Comparison of ENCODE assay signal across 18 cellular contexts in genomic region chr11:8062781-8063257, GRCh38. TPM values are rescaled to one million over a fixed set of nuclear protein-coding genes. Genes with fewer than 3 reads are reported as not detected.
DNase-seq lines count a peak whose midpoint lies in the region; ATAC-seq and TF ChIP-seq lines count a peak whose summit lies in the region.
"Had no signal": no experiment of that assay in that cellular context is flagged by ENCODE, and none has a peak within 500 bp of the region (broad histone marks: within the 10 kb centered on the region; RNA-seq: fewer than 3 reads in every experiment).

No MANE protein-coding gene starts in this region.

- no peak for TF ChIP-seq CTCF in ovary (IDR thresholded peaks at IDR 0.05)
- TF ChIP-seq CTCF in uterus (IDR thresholded peaks at IDR 0.05), result no peak

- ATAC-seq in activated CD8-positive, alpha-beta memory T cell treated with anti-CD3 and anti-CD28 coated beads, Interleukin-2, amount 10 ng/mL, durations not matched to agents 7 days and 5 days, result no peak
- peak; percentile 7 for ATAC-seq in left ventricle myocardium superior
- ATAC-seq in HG03460 (IDR thresholded peaks at IDR 0.05; ENCODE audit: unreplicated experiment), result no peak
- ATAC-seq: naive thymus-derived CD8-positive, alpha-beta T cell; stimulated activated naive CD8-positive, alpha-beta T cell treated with anti-CD3 and anti-CD28 coated beads, Interleukin-15, amount 100 ng/mL, for 72 hours had no signal

- DNase-seq in activated CD8-positive, alpha-beta memory T cell treated with anti-CD3 and anti-CD28 coated beads, Interleukin-2, amount 10 ng/mL, durations not matched to agents 7 days and 5 days, result peak; percentile 27
- DNase-seq in activated CD8-positive, alpha-beta memory T cell treated with anti-CD3 and anti-CD28 coated beads, Interleukin-2, amount 50 U/mL, for 4 hours, result no peak
- peak; percentile 27 for DNase-seq in left ventricle myocardium superior
- DNase-seq in ovary, result no peak
- DNase-seq in uterus, result peak in 1 of 2 donors; percentile 29
- no peak for DNase-seq in NCI-H1436 (lab: John Stamatoyannopoulos, UW)
- DNase-seq in stimulated activated CD4-positive, alpha-beta T cell treated with anti-CD3 and anti-CD28 coated beads, Interleukin-4, amount 100 ng/mL, for 1 hour, result no peak
- DNase-seq: activated CD4-positive, alpha-beta T cell treated with anti-CD3 and anti-CD28 coated beads, Interleukin-2, amount 10 ng/mL, durations not matched to agents 24 days and 14 days; activated naive CD4-positive, alpha-beta T cell treated with Interleukin-2 at 50 U/mL for 16 hours; Calu3; cortex of kidney; naive thymus-derived CD8-positive, alpha-beta T cell; NCI-H146 had no signal

- H3K4me3 ChIP-seq in ovary, result no peak overlapping the region
- no peak overlapping the region for H3K4me3 ChIP-seq in uterus

- TF ChIP-seq POLR2A in ovary (IDR thresholded peaks at IDR 0.05), result no peak
- TF ChIP-seq POLR2A in uterus (IDR thresholded peaks at IDR 0.05), result no peak

- H3K9me3 ChIP-seq in ovary, result no peaks in the 10 kb centered on the region
- no peaks in the 10 kb centered on the region for H3K9me3 ChIP-seq in uterus
- H3K9me3 ChIP-seq: BE2C had no signal

- H3K27ac ChIP-seq in ovary (peak overlapping the region; percentile 52 to 61), uterus (peak overlapping the region; percentile 72 to 92)
- H3K27ac ChIP-seq: 22Rv1, epithelial cell of prostate had no signal

- no peaks in the 10 kb centered on the region for H3K9me3 Mint-ChIP-seq in activated CD8-positive, alpha-beta memory T cell treated with anti-CD3 and anti-CD28 coated beads, Interleukin-2, amount 10 ng/mL, durations not matched to agents 7 days and 5 days (ENCODE audit: low read depth)
- H3K9me3 Mint-ChIP-seq: activated CD4-positive, alpha-beta T cell treated with anti-CD3 and anti-CD28 coated beads, Interleukin-2, amount 10 ng/mL, durations not matched to agents 24 days and 14 days; stimulated activated naive CD8-positive, alpha-beta T cell treated with anti-CD3 and anti-CD28 coated beads, Interleukin-15, amount 100 ng/mL, for 72 hours had no signal

- no peaks in the 10 kb centered on the region for H3K36me3 Mint-ChIP-seq in activated CD8-positive, alpha-beta memory T cell treated with anti-CD3 and anti-CD28 coated beads, Interleukin-2, amount 10 ng/mL, durations not matched to agents 7 days and 5 days
- H3K36me3 Mint-ChIP-seq: naive thymus-derived CD8-positive, alpha-beta T cell had no signal

- intact Hi-C loops in left ventricle myocardium superior (cut with micrococcal nuclease), result no loop called here
- intact Hi-C loops in ovary (cut with DNase I), result no loop called here
- intact Hi-C loops in uterus (cut with DNase I; ENCODE audit: low total_unique reads), result no loop called here

- peaks cover 8% of the 10 kb centered on the region for H3K4me1 ChIP-seq in ovary (ENCODE audit: insufficient read depth)
- peaks cover 22 to 31% of the 10 kb centered on the region in 2 donors for H3K4me1 ChIP-seq in uterus

- H3K27me3 Mint-ChIP-seq in activated CD8-positive, alpha-beta memory T cell treated with anti-CD3 and anti-CD28 coated beads, Interleukin-2, amount 10 ng/mL, durations not matched to agents 7 days and 5 days, result peaks cover 4% of the 10 kb centered on the region
- H3K27me3 Mint-ChIP-seq: activated CD4-positive, alpha-beta T cell treated with anti-CD3 and anti-CD28 coated beads, Interleukin-2, amount 10 ng/mL, durations not matched to agents 24 days and 14 days had no signal

- WGBS in ovary, 3 donors, result 68 to 81% (median 74%) methylated on average over 13 of the region's 13 CpGs

- peaks cover 5% of the 10 kb centered on the region for H3K4me1 Mint-ChIP-seq in activated CD8-positive, alpha-beta memory T cell treated with anti-CD3 and anti-CD28 coated beads, Interleukin-2, amount 10 ng/mL, durations not matched to agents 7 days and 5 days
- H3K4me1 Mint-ChIP-seq: naive thymus-derived CD8-positive, alpha-beta T cell; stimulated activated naive CD8-positive, alpha-beta T cell treated with anti-CD3 and anti-CD28 coated beads, Interleukin-15, amount 100 ng/mL, for 72 hours had no signal

- H3K27ac Mint-ChIP-seq in activated CD8-positive, alpha-beta memory T cell treated with anti-CD3 and anti-CD28 coated beads, Interleukin-2, amount 10 ng/mL, durations not matched to agents 7 days and 5 days, result no peak overlapping the region
- H3K27ac Mint-ChIP-seq: activated CD4-positive, alpha-beta T cell treated with anti-CD3 and anti-CD28 coated beads, Interleukin-2, amount 10 ng/mL, durations not matched to agents 24 days and 14 days; stimulated activated naive CD8-positive, alpha-beta T cell treated with anti-CD3 and anti-CD28 coated beads, Interleukin-15, amount 100 ng/mL, for 72 hours had no signal

- TF ChIP-seq EP300 in ovary (IDR thresholded peaks at IDR 0.05), result no peak

- no peaks in the 10 kb centered on the region for H3K27me3 ChIP-seq in ovary
- no peaks in the 10 kb centered on the region for H3K27me3 ChIP-seq in uterus
- H3K27me3 ChIP-seq: BE2C had no signal

- H3K36me3 ChIP-seq in ovary (no peaks in the 10 kb centered on the region), uterus (no peaks in the 10 kb centered on the region)
- H3K36me3 ChIP-seq: BE2C had no signal

- no peak overlapping the region for H3K4me3 Mint-ChIP-seq in activated CD8-positive, alpha-beta memory T cell treated with anti-CD3 and anti-CD28 coated beads, Interleukin-2, amount 10 ng/mL, durations not matched to agents 7 days and 5 days
- H3K4me3 Mint-ChIP-seq: activated CD4-positive, alpha-beta T cell treated with anti-CD3 and anti-CD28 coated beads, Interleukin-2, amount 10 ng/mL, durations not matched to agents 24 days and 14 days; naive thymus-derived CD8-positive, alpha-beta T cell; stimulated activated naive CD8-positive, alpha-beta T cell treated with anti-CD3 and anti-CD28 coated beads, Interleukin-15, amount 100 ng/mL, for 72 hours had no signal

- CTCF ChIA-PET in activated CD8-positive, alpha-beta memory T cell treated with anti-CD3 and anti-CD28 coated beads, Interleukin-2, amount 10 ng/mL, durations not matched to agents 7 days and 5 days (lab: Charles Lee), result no interaction called here

RNA-seq across cellular contexts. Expression of gene TUB, which starts 18.2 kb away (rescaled TPM):
- under 1 TPM; 0.07 to 0.09 TPM for total RNA-seq in activated CD8-positive, alpha-beta memory T cell treated with anti-CD3 and anti-CD28 coated beads, Interleukin-2, amount 10 ng/mL, durations not matched to agents 7 days and 5 days
- total RNA-seq in left ventricle myocardium superior, result 22.3 TPM
- 10 to 100 TPM; 10.5 to 33.4 (median 25.7) TPM for total RNA-seq in ovary
- 10 to 100 TPM in 1 of 2 donors, 1 to 10 TPM in 1; 7.2 to 15.3 TPM for polyA plus RNA-seq in ovary
- total RNA-seq in uterus, result 10 to 100 TPM; 12.6 to 57.4 (median 37.8) TPM
- total RNA-seq: naive thymus-derived CD8-positive, alpha-beta T cell had no signal

Comparison
In these comparisons a context has a peak if more than half of its experiments do, and no peak if none do; other contexts are left out.
1. DNase-seq: peak in activated CD8-positive, alpha-beta memory T cell treated with anti-CD3 and anti-CD28 coated beads, Interleukin-2, amount 10 ng/mL, durations not matched to agents 7 days and 5 days (single experiment) and left ventricle myocardium superior (single experiment); none in activated CD8-positive, alpha-beta memory T cell treated with anti-CD3 and anti-CD28 coated beads, Interleukin-2, amount 50 U/mL, for 4 hours (single experiment), ovary (0 of 5), NCI-H1436 (single experiment) and stimulated activated CD4-positive, alpha-beta T cell treated with anti-CD3 and anti-CD28 coated beads, Interleukin-4, amount 100 ng/mL, for 1 hour (single experiment).
2. RNA of gene TUB, which starts 18.2 kb away (total RNA-seq): 12.6 to 57.4 TPM in uterus, 10.5 to 33.4 TPM in ovary and 22.3 TPM in left ventricle myocardium superior (single experiment); 0.07 to 0.09 TPM in activated CD8-positive, alpha-beta memory T cell treated with anti-CD3 and anti-CD28 coated beads, Interleukin-2, amount 10 ng/mL, durations not matched to agents 7 days and 5 days; every median in the first group is over 10 times any median in the second.